Comparison of ENCODE assay signal across 9 cellular contexts in genomic region chr6:21048047-21048446, GRCh38.
"Had no signal": no experiment of that assay in that cellular context is flagged by ENCODE, and none has a peak within 500 bp of the region (broad histone marks: within the 10 kb centered on the region; RNA-seq: fewer than 3 reads in every experiment).

No MANE protein-coding gene starts in this region.

- H3K4me3 ChIP-seq: GM23248, HAP-1 had no signal

- H3K4me3 Mint-ChIP-seq: HFFc6, IgD-negative memory B cell had no signal

- H3K27ac ChIP-seq: GM23248 had no signal

- FAIRE-seq: HTR-8/SVneo had no signal

- H3K36me3 ChIP-seq: HAP-1 had no signal

- H3K4me1 ChIP-seq: HAP-1 had no signal

- H3K27me3 Mint-ChIP-seq: IgD-negative memory B cell had no signal

- DNase-seq: GM23248, GOT3, H7, HFFc6, KG1 had no signal

- ATAC-seq: HCT116 had no signal

- H2AFZ ChIP-seq: GM23248 had no signal

- H3K27ac Mint-ChIP-seq: HFFc6, IgD-negative memory B cell had no signal

- H3K9ac ChIP-seq: GM23248 had no signal

- H3K9me3 ChIP-seq: HAP-1 had no signal

- H3K9me3 Mint-ChIP-seq: HFFc6, IgD-negative memory B cell had no signal
